ENCODE assay signal across 1 cellular context in genomic region chr15:45458746-45459403, GRCh38.
TF ChIP-seq lines count a peak whose summit lies in the region.

No MANE protein-coding gene starts in this region.

TF ChIP-seq in HepG2, 621 proteins besides CTCF, POLR2A, EP300 and RAD21 (continued from another document):
- TF ChIP-seq SAP130 (CRISPR knock-in tag; IDR thresholded peaks at IDR 0.05; ENCODE audit: low read depth) (0 out of 2 replicates have a peak, but pooled peaks have one; percentile 12), FOSL2 (CRISPR knock-in tag; IDR thresholded peaks at IDR 0.05) (0 out of 2 replicates have a peak, but pooled peaks have one; percentile 7), THAP11 (CRISPR knock-in tag; IDR thresholded peaks at IDR 0.05) (0 out of 2 replicates have a peak, but pooled peaks have one; percentile 5), TEAD3 (CRISPR knock-in tag; optimal IDR thresholded peaks at IDR 0.05; ENCODE audit: borderline replicate concordance) (peak; percentile 78), PAXIP1 (CRISPR knock-in tag; conservative IDR thresholded peaks at IDR 0.05) (no peak)
